20 cellular contexts compared by ENCODE assay signal in the genomic region with DNA sequence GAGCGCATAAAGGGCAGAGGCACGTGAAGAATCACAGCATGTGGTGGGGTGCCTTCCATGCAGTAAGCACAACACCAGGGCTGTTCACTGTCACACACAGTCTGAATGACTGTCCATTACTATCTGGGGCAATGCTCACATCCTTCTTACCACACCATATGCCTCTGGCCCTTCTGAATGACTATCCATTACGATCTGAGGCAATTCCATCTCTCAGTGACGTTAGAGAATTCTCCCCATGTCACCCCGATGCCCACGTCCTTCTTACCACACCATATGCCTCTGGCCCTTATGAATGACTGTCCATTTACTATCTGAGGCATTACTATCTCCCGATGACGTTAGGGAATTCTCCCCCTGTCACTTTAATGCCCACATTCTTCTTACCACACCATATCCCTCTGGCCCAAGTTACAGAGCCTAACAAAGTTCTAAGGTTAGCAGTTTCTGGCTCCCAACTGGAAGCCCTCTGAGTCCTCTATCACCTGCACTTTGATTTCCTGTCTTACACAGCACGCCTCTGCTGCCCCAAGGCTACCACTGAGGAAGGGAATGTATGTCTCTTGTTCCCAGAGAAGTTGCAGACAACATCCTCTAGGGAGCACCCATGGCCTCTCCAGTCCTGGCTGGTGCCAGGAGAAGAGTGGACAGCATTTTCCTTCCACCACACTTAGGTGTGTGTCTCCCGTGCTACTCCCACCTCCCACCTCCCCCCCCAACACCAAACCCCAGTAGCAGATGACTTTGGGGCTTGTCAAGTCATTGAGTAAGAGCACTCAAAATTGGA.
DNase-seq lines count a peak whose midpoint lies in the region; ATAC-seq and TF ChIP-seq lines count a peak whose summit lies in the region.
"Had no signal": no experiment of that assay in that cellular context is flagged by ENCODE, and none has a peak within 500 bp of the region (broad histone marks: within the 10 kb centered on the region; RNA-seq: fewer than 3 reads in every experiment).

No MANE protein-coding gene starts in this region.

- CTCF ChIA-PET in HCT116 (lab: Charles Lee) (no interaction called here), mammary epithelial cell (lab: Charles Lee; ENCODE audit: low non-redundant PET) (no interaction called here)

- in situ Hi-C loops in mammary epithelial cell (cut with MboI; ENCODE audit: low sequenced_read_pairs in 2 of 2) = no loop called here

- POLR2A ChIA-PET in HCT116 (lab: Charles Lee) = no interaction called here

- H3K4me2 ChIP-seq in BLaER1 (0 out of 2 replicates have a peak overlapping the region, but pooled peaks have one; percentile 1), HCT116 (ENCODE audit: low read length) (no peak overlapping the region), mammary epithelial cell (ENCODE audit: insufficient read depth, low read depth, low read length) (no peak overlapping the region)

- no peak for TF ChIP-seq POLR2A in HCT116 (IDR thresholded peaks at IDR 0.05; ENCODE audit: borderline replicate concordance, extremely low read depth, insufficient read depth, insufficient read length)

- no peaks in the 10 kb centered on the region for H4K20me1 ChIP-seq in BLaER1
- no peaks in the 10 kb centered on the region for H4K20me1 ChIP-seq in HCT116 (ENCODE audit: insufficient read depth)
- no peaks in the 10 kb centered on the region for H4K20me1 ChIP-seq in mammary epithelial cell (ENCODE audit: insufficient read depth, low read length)

- 78% methylated on average over 8 of the region's 10 CpGs for WGBS in mammary epithelial cell (ENCODE audit: low coverage, missing lambda C conversion rate)

- H3K4me1 ChIP-seq in BLaER1 (peaks cover 12% of the 10 kb centered on the region; the same call in 1 of the 2 replicates), HCT116 (ENCODE audit: control insufficient read depth in 1 of 2, insufficient read depth in 2 of 2, low read length in 2 of 2) (no peaks in the 10 kb centered on the region), mammary epithelial cell (ENCODE audit: insufficient read depth, low read length) (no peaks in the 10 kb centered on the region)
- H3K4me1 ChIP-seq: colonic mucosa, lower lobe of right lung, parathyroid adenoma had no signal

- H3K79me2 ChIP-seq in HCT116 (ENCODE audit: insufficient read depth, low read length) (no peaks in the 10 kb centered on the region), mammary epithelial cell (ENCODE audit: insufficient read depth, low read length) (no peaks in the 10 kb centered on the region)
- H3K79me2 ChIP-seq: parathyroid adenoma had no signal

- H3K9me2 ChIP-seq in HCT116 (ENCODE audit: insufficient read depth) = no peaks in the 10 kb centered on the region

- dilution Hi-C loops in mammary epithelial cell (cut with HindIII; ENCODE audit: low sequenced_read_pairs) = no loop called here

- H3K9me3 ChIP-seq in BLaER1 (no peaks in the 10 kb centered on the region), HCT116 (ENCODE audit: control insufficient read depth in 1 of 2, insufficient read depth in 1 of 2, low read depth in 1 of 2, low read length in 2 of 2) (no peaks in the 10 kb centered on the region), mammary epithelial cell (replicated peaks; ENCODE audit: insufficient read depth, low read length) (no peaks in the 10 kb centered on the region)
- H3K9me3 ChIP-seq: colonic mucosa, HAP-1, lower lobe of right lung, testis had no signal

- RAD21 ChIA-PET in HCT116 (lab: Charles Lee; ENCODE audit: low non-redundant PET in 1 of 2, low total read pairs in 2 of 2, uncharacterized antibody in 2 of 2, unreplicated experiment in 2 of 2) = no interaction called here

- H3K9ac ChIP-seq in BLaER1 = no peak overlapping the region
- no peak overlapping the region for H3K9ac ChIP-seq in HCT116 (ENCODE audit: low read length)
- no peak overlapping the region for H3K9ac ChIP-seq in mammary epithelial cell (ENCODE audit: insufficient read depth, low read length)
- H3K9ac ChIP-seq: parathyroid adenoma had no signal

- H3K4me3 ChIP-seq in BLaER1 (no peak overlapping the region), HCT116 (replicated peaks in 1 of 2; ENCODE audit: low read depth in 1 of 2, low read length in 2 of 2) (no peak overlapping the region), mammary epithelial cell (replicated peaks in 1 of 3; ENCODE audit: insufficient read depth in 1 of 3, low read depth in 2 of 3, low read length in 3 of 3) (no peak overlapping the region)
- H3K4me3 ChIP-seq: colonic mucosa, HAP-1, lower lobe of right lung, testis had no signal

- TF ChIP-seq CTCF in HCT116 (IDR thresholded peaks at IDR 0.05 in 2 of 3, conservative IDR thresholded peaks at IDR 0.05 in 1 of 3; ENCODE audit: borderline replicate concordance in 1 of 3, insufficient read depth in 1 of 3, low read depth in 2 of 3, low read length in 2 of 3) (peak in 1 of 3 experiments; percentile 10; a peak in 1 of 6 replicates), mammary epithelial cell (conservative IDR thresholded peaks at IDR 0.05 in 1 of 2, IDR thresholded peaks at IDR 0.05 in 1 of 2; ENCODE audit: extremely low read depth in 1 of 2, insufficient read depth in 1 of 2, low read depth in 1 of 2, low read length in 2 of 2) (peak; percentile 25 to 45)

- ATAC-seq in HCT116 (peak; percentile 66), GM19463 (IDR thresholded peaks at IDR 0.05; ENCODE audit: unreplicated experiment) (no peak), GM18873 (IDR thresholded peaks at IDR 0.05; ENCODE audit: low FRiP score, unreplicated experiment) (no peak)
- ATAC-seq: Right ventricle myocardium inferior; sciatic nerve; stimulated activated effector memory CD8-positive, alpha-beta T cell treated with anti-CD3 and anti-CD28 coated beads, Interleukin-12 subunit alpha, Interleukin-12 subunit beta, amount 100 ng/mL, for 72 hours; T-cell had no signal

- no peak overlapping the region for H3K27ac ChIP-seq in BLaER1
- no peak overlapping the region for H3K27ac ChIP-seq in HCT116 (ENCODE audit: low read depth, low read length)
- no peak overlapping the region for H3K27ac ChIP-seq in mammary epithelial cell (ENCODE audit: insufficient read depth, low read depth, low read length)
- H3K27ac ChIP-seq: colonic mucosa, lower lobe of right lung, parathyroid adenoma, testis had no signal

- DNase-seq in HCT116 (ENCODE audit: low read depth, low spot score) = no peak
- peak; percentile 32 for DNase-seq in mammary epithelial cell
- DNase-seq in iris pigment epithelial cell (ENCODE audit: low read depth) = peak; percentile 12
- DNase-seq in stimulated activated CD4-positive, alpha-beta T cell treated with anti-CD3 and anti-CD28 coated beads, Interleukin-4, amount 100 ng/mL, for 24 hours = no peak
- DNase-seq: activated CD4-positive, alpha-beta T cell treated with anti-CD3 and anti-CD28 coated beads for 4 hours; activated naive CD8-positive, alpha-beta T cell treated with anti-CD3 and anti-CD28 coated beads, Interleukin-2, amount 10 ng/mL, durations not matched to agents 7 days and 5 days; colonic mucosa; DMS79; NCI-H1417 treated with DMSO at 0.1 percent for 48 hours had no signal

- no peaks in the 10 kb centered on the region for H3K27me3 ChIP-seq in BLaER1
- peaks cover 10% of the 10 kb centered on the region for H3K27me3 ChIP-seq in HCT116 (ENCODE audit: insufficient read depth, low read length)
- H3K27me3 ChIP-seq in mammary epithelial cell (ENCODE audit: insufficient read depth, low read length) = no peaks in the 10 kb centered on the region
- H3K27me3 ChIP-seq: colonic mucosa, testis had no signal

- BruUV-seq in HCT116 (replicated peaks; lab: Mats Ljungman, UMichigan) = no TSS peak
- no TSS peak for BruUV-seq in mammary epithelial cell (replicated peaks; lab: Mats Ljungman, UMichigan)

- H3K36me3 ChIP-seq in BLaER1 = no peaks in the 10 kb centered on the region
- H3K36me3 ChIP-seq in HCT116 (ENCODE audit: control insufficient read depth in 1 of 2, insufficient read depth in 2 of 2, low read length in 2 of 2) = no peaks in the 10 kb centered on the region
- no peaks in the 10 kb centered on the region for H3K36me3 ChIP-seq in mammary epithelial cell (ENCODE audit: insufficient read depth, low read length)
- H3K36me3 ChIP-seq: colonic mucosa, HAP-1, lower lobe of right lung had no signal

- intact Hi-C loops in HCT116 (cut with micrococcal nuclease) = no loop called here
- intact Hi-C loops in mammary epithelial cell (cut with micrococcal nuclease) = no loop called here

- TF ChIP-seq RAD21 in HCT116 (IDR thresholded peaks at IDR 0.05; ENCODE audit: low read depth) = no peak

- no peak overlapping the region for H2AFZ ChIP-seq in HCT116 (ENCODE audit: low read depth, low read length, poor library complexity, severe bottlenecking)
- H2AFZ ChIP-seq in mammary epithelial cell (ENCODE audit: low read depth, low read length) = no peak overlapping the region
- H2AFZ ChIP-seq: parathyroid adenoma had no signal

TF ChIP-seq in HCT116, 20 proteins besides CTCF, POLR2A, EP300 and RAD21:
- TF ChIP-seq, protein P1, sequence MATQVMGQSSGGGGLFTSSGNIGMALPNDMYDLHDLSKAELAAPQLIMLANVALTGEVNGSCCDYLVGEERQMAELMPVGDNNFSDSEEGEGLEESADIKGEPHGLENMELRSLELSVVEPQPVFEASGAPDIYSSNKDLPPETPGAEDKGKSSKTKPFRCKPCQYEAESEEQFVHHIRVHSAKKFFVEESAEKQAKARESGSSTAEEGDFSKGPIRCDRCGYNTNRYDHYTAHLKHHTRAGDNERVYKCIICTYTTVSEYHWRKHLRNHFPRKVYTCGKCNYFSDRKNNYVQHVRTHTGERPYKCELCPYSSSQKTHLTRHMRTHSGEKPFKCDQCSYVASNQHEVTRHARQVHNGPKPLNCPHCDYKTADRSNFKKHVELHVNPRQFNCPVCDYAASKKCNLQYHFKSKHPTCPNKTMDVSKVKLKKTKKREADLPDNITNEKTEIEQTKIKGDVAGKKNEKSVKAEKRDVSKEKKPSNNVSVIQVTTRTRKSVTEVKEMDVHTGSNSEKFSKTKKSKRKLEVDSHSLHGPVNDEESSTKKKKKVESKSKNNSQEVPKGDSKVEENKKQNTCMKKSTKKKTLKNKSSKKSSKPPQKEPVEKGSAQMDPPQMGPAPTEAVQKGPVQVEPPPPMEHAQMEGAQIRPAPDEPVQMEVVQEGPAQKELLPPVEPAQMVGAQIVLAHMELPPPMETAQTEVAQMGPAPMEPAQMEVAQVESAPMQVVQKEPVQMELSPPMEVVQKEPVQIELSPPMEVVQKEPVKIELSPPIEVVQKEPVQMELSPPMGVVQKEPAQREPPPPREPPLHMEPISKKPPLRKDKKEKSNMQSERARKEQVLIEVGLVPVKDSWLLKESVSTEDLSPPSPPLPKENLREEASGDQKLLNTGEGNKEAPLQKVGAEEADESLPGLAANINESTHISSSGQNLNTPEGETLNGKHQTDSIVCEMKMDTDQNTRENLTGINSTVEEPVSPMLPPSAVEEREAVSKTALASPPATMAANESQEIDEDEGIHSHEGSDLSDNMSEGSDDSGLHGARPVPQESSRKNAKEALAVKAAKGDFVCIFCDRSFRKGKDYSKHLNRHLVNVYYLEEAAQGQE (IDR thresholded peaks at IDR 0.05; ENCODE audit: low read depth) = no peak
- TF ChIP-seq EZH2phosphoT487 (IDR thresholded peaks at IDR 0.05; ENCODE audit: borderline replicate concordance) = no peak
TF ChIP-seq in HCT116: peak in this region for 0.

Comparison
In these comparisons a context has a peak if more than half of its experiments do, and no peak if none do; other contexts are left out.
1. DNase-seq: peak in mammary epithelial cell (single experiment) and iris pigment epithelial cell (single experiment); none in HCT116 (single experiment) and stimulated activated CD4-positive, alpha-beta T cell treated with anti-CD3 and anti-CD28 coated beads, Interleukin-4, amount 100 ng/mL, for 24 hours (single experiment).